ENCODE assay signal across 10 cellular contexts in genomic region chr5:171337207-171337562, GRCh38. TPM values are rescaled to one million over a fixed set of nuclear protein-coding genes. Genes with fewer than 3 reads are reported as not detected.
DNase-seq lines count a peak whose midpoint lies in the region; ATAC-seq lines count a peak whose summit lies in the region.
"Had no signal": no experiment of that assay in that cellular context is flagged by ENCODE, and none has a peak within 500 bp of the region (broad histone marks: within the 10 kb centered on the region; RNA-seq: fewer than 3 reads in every experiment).

No MANE protein-coding gene starts in this region.

- no peak overlapping the region for H3K27ac ChIP-seq in subcutaneous abdominal adipose tissue (ENCODE audit: low read depth, low read length)

- no peak for ATAC-seq in activated naive CD8-positive, alpha-beta T cell treated with anti-CD3 and anti-CD28 coated beads, Interleukin-2, amount 50 U/mL, for 24 hours

- H3K36me3 Mint-ChIP-seq in activated naive CD4-positive, alpha-beta T cell treated with anti-CD3 and anti-CD28 coated beads for 36 hours (ENCODE audit: low read depth), result no peaks in the 10 kb centered on the region
- no peaks in the 10 kb centered on the region for H3K36me3 Mint-ChIP-seq in activated naive CD8-positive, alpha-beta T cell treated with anti-CD3 and anti-CD28 coated beads, Interleukin-2, amount 50 U/mL, for 24 hours (ENCODE audit: low read depth)
- H3K36me3 Mint-ChIP-seq: CD4-positive, CD25-positive, alpha-beta regulatory T cell; memory B cell had no signal

- H3K4me1 Mint-ChIP-seq in activated naive CD4-positive, alpha-beta T cell treated with anti-CD3 and anti-CD28 coated beads for 36 hours (ENCODE audit: low read depth), result peaks cover 5% of the 10 kb centered on the region
- peaks cover 3% of the 10 kb centered on the region for H3K4me1 Mint-ChIP-seq in activated naive CD8-positive, alpha-beta T cell treated with anti-CD3 and anti-CD28 coated beads, Interleukin-2, amount 50 U/mL, for 24 hours
- H3K4me1 Mint-ChIP-seq: memory B cell had no signal

- H3K27ac Mint-ChIP-seq in activated naive CD4-positive, alpha-beta T cell treated with anti-CD3 and anti-CD28 coated beads for 36 hours, result no peak overlapping the region
- H3K27ac Mint-ChIP-seq in activated naive CD8-positive, alpha-beta T cell treated with anti-CD3 and anti-CD28 coated beads, Interleukin-2, amount 50 U/mL, for 24 hours, result no peak overlapping the region
- H3K27ac Mint-ChIP-seq: CD4-positive, CD25-positive, alpha-beta regulatory T cell; memory B cell had no signal

- H3K36me3 ChIP-seq in subcutaneous abdominal adipose tissue (ENCODE audit: control insufficient read depth in 5 of 5, insufficient read depth in 5 of 5, low read length in 5 of 5), result no peaks in the 10 kb centered on the region

- H3K27me3 ChIP-seq in subcutaneous abdominal adipose tissue (ENCODE audit: control insufficient read depth in 5 of 5, insufficient read depth in 4 of 5, low read length in 5 of 5), result peaks cover 0 to 22% (median 10%) of the 10 kb centered on the region in 5 donors

- DNase-seq in activated naive CD4-positive, alpha-beta T cell treated with anti-CD3 and anti-CD28 coated beads for 36 hours, result no peak
- DNase-seq in activated naive CD4-positive, alpha-beta T cell (lab: John Stamatoyannopoulos, UW), result no peak
- DNase-seq in activated naive CD8-positive, alpha-beta T cell treated with anti-CD3 and anti-CD28 coated beads, Interleukin-2, amount 50 U/mL, for 24 hours, result no peak
- no peak for DNase-seq in NCI-H1105 treated with DMSO at 0.1 percent for 48 hours (lab: John Stamatoyannopoulos, UW)
- DNase-seq in stimulated activated naive CD4-positive, alpha-beta T cell (lab: John Stamatoyannopoulos, UW), result no peak
- no peak for DNase-seq in NCI-H1417 (lab: John Stamatoyannopoulos, UW)

- H3K9me3 Mint-ChIP-seq in activated naive CD4-positive, alpha-beta T cell treated with anti-CD3 and anti-CD28 coated beads for 36 hours, result no peaks in the 10 kb centered on the region
- no peaks in the 10 kb centered on the region for H3K9me3 Mint-ChIP-seq in activated naive CD8-positive, alpha-beta T cell treated with anti-CD3 and anti-CD28 coated beads, Interleukin-2, amount 50 U/mL, for 24 hours
- H3K9me3 Mint-ChIP-seq: memory B cell had no signal

- peak overlapping the region in 1 of 5 donors; percentile 0 for H3K9ac ChIP-seq in subcutaneous abdominal adipose tissue (ENCODE audit: low read length in 5 of 5)

- peaks cover 0 to 10% (median 9%) of the 10 kb centered on the region in 5 donors for H3K4me1 ChIP-seq in subcutaneous abdominal adipose tissue (ENCODE audit: control insufficient read depth in 5 of 5, insufficient read depth in 5 of 5, low read length in 5 of 5)

- CTCF ChIA-PET in activated naive CD4-positive, alpha-beta T cell treated with anti-CD3 and anti-CD28 coated beads for 36 hours (lab: Charles Lee), result interaction anchor here (0.7 to 2.9 kb wide), 4 partner anchors 14 to 699 kb away, joined by 3 to 12 read pairs (median 4); no protein-coding TSS in a partner anchor

- peaks cover 32% of the 10 kb centered on the region for H3K27me3 Mint-ChIP-seq in activated naive CD4-positive, alpha-beta T cell treated with anti-CD3 and anti-CD28 coated beads for 36 hours (ENCODE audit: low read depth)
- peaks cover 40% of the 10 kb centered on the region for H3K27me3 Mint-ChIP-seq in activated naive CD8-positive, alpha-beta T cell treated with anti-CD3 and anti-CD28 coated beads, Interleukin-2, amount 50 U/mL, for 24 hours

- intact Hi-C loops in activated naive CD4-positive, alpha-beta T cell treated with anti-CD3 and anti-CD28 coated beads for 36 hours (cut with micrococcal nuclease), result loop anchor here (1.0 to 2.0 kb wide), 4 partner anchors 64 to 698 kb away; no protein-coding TSS in a partner anchor

- peak overlapping the region; percentile 62 for H3K4me3 Mint-ChIP-seq in activated naive CD4-positive, alpha-beta T cell treated with anti-CD3 and anti-CD28 coated beads for 36 hours
- H3K4me3 Mint-ChIP-seq in activated naive CD8-positive, alpha-beta T cell treated with anti-CD3 and anti-CD28 coated beads, Interleukin-2, amount 50 U/mL, for 24 hours, result peak overlapping the region; percentile 63

- no peaks in the 10 kb centered on the region for H3K9me3 ChIP-seq in iPS-18c (ENCODE audit: control insufficient read depth, insufficient read depth, low read length)
- H3K9me3 ChIP-seq in subcutaneous abdominal adipose tissue (ENCODE audit: control insufficient read depth in 5 of 5, low read length in 5 of 5), result no peaks in the 10 kb centered on the region

- H3K4me3 ChIP-seq in iPS-18c (ENCODE audit: insufficient read depth, low read depth, low read length) (peak overlapping the region; percentile 40; the same call in 1 of the 2 replicates), subcutaneous abdominal adipose tissue (ENCODE audit: low read depth in 1 of 5, low read length in 5 of 5) (peak overlapping the region; percentile 43 to 74 (median 67))

RNA-seq across cellular contexts. Expression of gene TLX3, which starts 28.1 kb away (rescaled TPM):
- total RNA-seq in activated naive CD4-positive, alpha-beta T cell treated with anti-CD3 and anti-CD28 coated beads for 36 hours, result not detected
- total RNA-seq: CD4-positive, CD25-positive, alpha-beta regulatory T cell had no signal

RNA-seq across cellular contexts. Expression of gene NPM1, which starts 50.5 kb away (rescaled TPM):
- total RNA-seq in activated naive CD4-positive, alpha-beta T cell treated with anti-CD3 and anti-CD28 coated beads for 36 hours, result 1,000 to 10,000 TPM; 3,194 to 3,467 TPM
